Comparison of ENCODE assay signal across 15 cellular contexts in the genomic region with DNA sequence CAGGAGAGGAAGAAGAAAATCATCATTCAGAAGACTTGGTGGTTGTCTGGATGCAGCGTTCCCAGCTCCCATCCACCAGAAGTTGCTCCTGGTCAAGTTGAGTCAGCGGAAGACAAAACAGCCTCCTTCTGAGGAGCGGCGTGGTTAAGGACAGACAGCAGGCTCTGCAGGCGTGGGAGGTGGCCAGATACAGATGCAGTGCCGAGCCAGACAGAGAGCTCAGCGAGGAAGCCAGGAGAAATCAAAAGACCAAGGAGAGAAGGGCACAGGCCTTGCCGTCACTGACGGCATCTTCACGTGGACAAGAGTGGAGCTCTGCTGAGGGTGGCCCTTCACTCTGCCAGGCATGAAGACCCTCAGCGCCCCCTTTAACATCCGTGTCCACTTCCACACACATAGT.
A peak's percentile ranks its signal among the peaks of the same experiment; 100 is the strongest.
DNase-seq lines count a peak whose midpoint lies in the region; ATAC-seq and TF ChIP-seq lines count a peak whose summit lies in the region.
"Had no signal": no experiment of that assay in that cellular context is flagged by ENCODE, and none has a peak within 500 bp of the region (broad histone marks: within the 10 kb centered on the region; RNA-seq: fewer than 3 reads in every experiment).

No MANE protein-coding gene starts in this region.

- no peaks in the 10 kb centered on the region for H3K27me3 Mint-ChIP-seq in neural crest cell (ENCODE audit: low read depth)

- no peaks in the 10 kb centered on the region for H3K79me2 ChIP-seq in parathyroid adenoma

- ATAC-seq in GM21447 (IDR thresholded peaks at IDR 0.05; ENCODE audit: unreplicated experiment): no peak

- H3K4me1 Mint-ChIP-seq in neural crest cell: peaks cover 25% of the 10 kb centered on the region
- H3K4me1 Mint-ChIP-seq: CD4-positive, CD25-positive, alpha-beta regulatory T cell had no signal

- no peaks in the 10 kb centered on the region for H3K36me3 ChIP-seq in esophagus muscularis mucosa
- H3K36me3 ChIP-seq in parathyroid adenoma (ENCODE audit: control insufficient read depth, insufficient read depth, low read length): no peaks in the 10 kb centered on the region

- intact Hi-C loops in esophagus muscularis mucosa (cut with DNase I): no loop called here

- no peak overlapping the region for H3K27ac ChIP-seq in esophagus muscularis mucosa (replicated peaks in 1 of 4)
- peak overlapping the region; percentile 67 for H3K27ac ChIP-seq in parathyroid adenoma
- H3K27ac ChIP-seq: 22Rv1; BLaER1 treated with 17β-estradiol and CSF1 and Interleukin-3, amounts not matched to agents 10 nM and 100 nM; HL-60 had no signal

- WGBS in esophagus muscularis mucosa: 81% methylated on average over 11 of the region's 12 CpGs

- no peaks in the 10 kb centered on the region for H3K27me3 ChIP-seq in esophagus muscularis mucosa
- H3K27me3 ChIP-seq in parathyroid adenoma (ENCODE audit: control insufficient read depth, insufficient read depth, low read length): no peaks in the 10 kb centered on the region
- H3K27me3 ChIP-seq: BLaER1 treated with 17β-estradiol and CSF1 and Interleukin-3, amounts not matched to agents 10 nM and 100 nM had no signal

- peaks cover 0 to 4% (median 0%) of the 10 kb centered on the region in 4 donors for H3K4me1 ChIP-seq in esophagus muscularis mucosa
- peaks cover 70% of the 10 kb centered on the region for H3K4me1 ChIP-seq in parathyroid adenoma

- no peak for TF ChIP-seq CTCF in AG10803 (conservative IDR thresholded peaks at IDR 0.05; ENCODE audit: low read length)
- no peak for TF ChIP-seq CTCF in esophagus muscularis mucosa (IDR thresholded peaks at IDR 0.05)
- no peak for TF ChIP-seq CTCF in neural crest cell (conservative IDR thresholded peaks at IDR 0.05)
- no peak for TF ChIP-seq CTCF in parathyroid adenoma (IDR thresholded peaks at IDR 0.05)

- DNase-seq in AG10803 (ENCODE audit: low read depth): peak; percentile 21
- peak; percentile 84 for DNase-seq in esophagus muscularis mucosa (ENCODE audit: extremely low spot score)
- DNase-seq in neural crest cell (ENCODE audit: low read depth, low spot score): no peak
- no peak for DNase-seq in NCI-H146 (lab: John Stamatoyannopoulos, UW)
- DNase-seq in epidermal melanocyte (ENCODE audit: insufficient read length, low spot score): no peak
- DNase-seq: CD4-positive, CD25-positive, alpha-beta regulatory T cell; DMS53; GF-D8; HCEC 1CT; HFFc6 had no signal

- H2AFZ ChIP-seq in parathyroid adenoma: peak overlapping the region; percentile 83

- H3K36me3 Mint-ChIP-seq in neural crest cell (ENCODE audit: low read depth): peaks cover 18% of the 10 kb centered on the region
- H3K36me3 Mint-ChIP-seq: CD4-positive, CD25-positive, alpha-beta regulatory T cell had no signal

- H3K4me3 ChIP-seq in AG10803 (ENCODE audit: low read length): no peak overlapping the region
- no peak overlapping the region for H3K4me3 ChIP-seq in esophagus muscularis mucosa
- no peak overlapping the region for H3K4me3 ChIP-seq in parathyroid adenoma (ENCODE audit: low read depth, low read length)
- H3K4me3 ChIP-seq: BLaER1 treated with 17β-estradiol and CSF1 and Interleukin-3, amounts not matched to agents 10 nM and 100 nM had no signal

- no peak for TF ChIP-seq POLR2A in esophagus muscularis mucosa (IDR thresholded peaks at IDR 0.05; ENCODE audit: low read depth)

- no peak for TF ChIP-seq EP300 in esophagus muscularis mucosa (IDR thresholded peaks at IDR 0.05)

- H3K4me3 Mint-ChIP-seq in neural crest cell: no peak overlapping the region
- H3K4me3 Mint-ChIP-seq: CD4-positive, CD25-positive, alpha-beta regulatory T cell; HFFc6 had no signal

- H3K9ac ChIP-seq in parathyroid adenoma: no peak overlapping the region
- H3K9ac ChIP-seq: BLaER1 treated with 17β-estradiol and CSF1 and Interleukin-3, amounts not matched to agents 10 nM and 100 nM had no signal

- H3K9me3 ChIP-seq in esophagus muscularis mucosa: peaks cover 0 to 10% (median 7%) of the 10 kb centered on the region in 4 donors
- no peaks in the 10 kb centered on the region for H3K9me3 ChIP-seq in parathyroid adenoma (ENCODE audit: control insufficient read depth, low read length)

- H3K4me2 ChIP-seq in parathyroid adenoma (ENCODE audit: low read length): no peak overlapping the region
- H3K4me2 ChIP-seq: BLaER1 treated with 17β-estradiol and CSF1 and Interleukin-3, amounts not matched to agents 10 nM and 100 nM had no signal

- H3K9me3 Mint-ChIP-seq in neural crest cell: peaks cover 19% of the 10 kb centered on the region

- H3K27ac Mint-ChIP-seq in neural crest cell (ENCODE audit: unreplicated experiment): peak overlapping the region; percentile 78
- H3K27ac Mint-ChIP-seq: CD4-positive, CD25-positive, alpha-beta regulatory T cell; HFFc6 had no signal

Comparison
In these comparisons a context has a peak if more than half of its experiments do, and no peak if none do; other contexts are left out.
1. DNase-seq: peak in AG10803 (single experiment) and esophagus muscularis mucosa (single experiment); none in neural crest cell (single experiment), NCI-H146 (single experiment) and epidermal melanocyte (single experiment).